Comparison of ENCODE assay signal across 10 cellular contexts in genomic region chr12:1529228-1529861, GRCh38.
DNase-seq lines count a peak whose midpoint lies in the region; ATAC-seq and TF ChIP-seq lines count a peak whose summit lies in the region.
"Had no signal": no experiment of that assay in that cellular context is flagged by ENCODE, and none has a peak within 500 bp of the region (broad histone marks: within the 10 kb centered on the region; RNA-seq: fewer than 3 reads in every experiment).

No MANE protein-coding gene starts in this region.

- peaks cover 4% of the 10 kb centered on the region for H3K4me1 ChIP-seq in iPS-15b (ENCODE audit: control insufficient read depth, insufficient read depth, low read length)

- H3K27ac Mint-ChIP-seq in T-helper 1 cell treated with Interleukin-12 subunit alpha and Interleukin-12 subunit beta and Interleukin-4 antibody, amounts not matched to agents 30 μg/mL and 1 μg/mL, for 36 hours, result peak overlapping the region; percentile 58
- no peak overlapping the region for H3K27ac Mint-ChIP-seq in activated CD8-positive, alpha-beta T cell treated with anti-CD3 and anti-CD28 coated beads for 36 hours
- H3K27ac Mint-ChIP-seq in stimulated activated naive B cell treated with anti-CD40 and anti-IgM and Interleukin-4, amounts not matched to agents 10 μg/mL and 1 μg/mL and 100 μg/mL, for 72 hours, result peak overlapping the region; percentile 88

- no peaks in the 10 kb centered on the region for H3K9me3 Mint-ChIP-seq in T-helper 1 cell treated with Interleukin-12 subunit alpha and Interleukin-12 subunit beta and Interleukin-4 antibody, amounts not matched to agents 30 μg/mL and 1 μg/mL, for 36 hours
- H3K9me3 Mint-ChIP-seq in activated CD8-positive, alpha-beta T cell treated with anti-CD3 and anti-CD28 coated beads for 36 hours, result no peaks in the 10 kb centered on the region
- H3K9me3 Mint-ChIP-seq in stimulated activated naive B cell treated with anti-CD40 and anti-IgM and Interleukin-4, amounts not matched to agents 10 μg/mL and 1 μg/mL and 100 μg/mL, for 72 hours, result no peaks in the 10 kb centered on the region

- peaks cover 24% of the 10 kb centered on the region for H3K4me1 Mint-ChIP-seq in T-helper 1 cell treated with Interleukin-12 subunit alpha and Interleukin-12 subunit beta and Interleukin-4 antibody, amounts not matched to agents 30 μg/mL and 1 μg/mL, for 36 hours (ENCODE audit: low read depth)
- peaks cover 32% of the 10 kb centered on the region for H3K4me1 Mint-ChIP-seq in activated CD8-positive, alpha-beta T cell treated with anti-CD3 and anti-CD28 coated beads for 36 hours (ENCODE audit: low read depth)
- peaks cover 32 to 43% of the 10 kb centered on the region in 2 donors for H3K4me1 Mint-ChIP-seq in stimulated activated naive B cell treated with anti-CD40 and anti-IgM and Interleukin-4, amounts not matched to agents 10 μg/mL and 1 μg/mL and 100 μg/mL, for 72 hours

- no peak for TF ChIP-seq CTCF in activated CD8-positive, alpha-beta T cell treated with anti-CD3 and anti-CD28 coated beads for 36 hours (IDR thresholded peaks at IDR 0.05)

- intact Hi-C loops in activated CD8-positive, alpha-beta T cell treated with anti-CD3 and anti-CD28 coated beads for 36 hours (cut with micrococcal nuclease), result no loop called here

- peaks cover 71% of the 10 kb centered on the region for H3K27me3 ChIP-seq in iPS-15b (ENCODE audit: control insufficient read depth, insufficient read depth, low read length)

- CTCF ChIA-PET in activated CD8-positive, alpha-beta T cell treated with anti-CD3 and anti-CD28 coated beads for 36 hours (lab: Charles Lee), result interaction anchor here (1.4 to 2.2 kb wide), 3 partner anchors 54 to 411 kb away, joined by 3 to 8 read pairs (median 5); no protein-coding TSS in a partner anchor

- H3K27me3 Mint-ChIP-seq in T-helper 1 cell treated with Interleukin-12 subunit alpha and Interleukin-12 subunit beta and Interleukin-4 antibody, amounts not matched to agents 30 μg/mL and 1 μg/mL, for 36 hours (ENCODE audit: low read depth), result peaks cover 79% of the 10 kb centered on the region
- peaks cover 72% of the 10 kb centered on the region for H3K27me3 Mint-ChIP-seq in activated CD8-positive, alpha-beta T cell treated with anti-CD3 and anti-CD28 coated beads for 36 hours
- H3K27me3 Mint-ChIP-seq in stimulated activated naive B cell treated with anti-CD40 and anti-IgM and Interleukin-4, amounts not matched to agents 10 μg/mL and 1 μg/mL and 100 μg/mL, for 72 hours, result peaks cover 61 to 71% of the 10 kb centered on the region in 2 donors

- H3K9ac ChIP-seq in iPS-15b (ENCODE audit: low read depth, low read length), result no peak overlapping the region

- no peaks in the 10 kb centered on the region for H3K36me3 ChIP-seq in iPS-15b (ENCODE audit: control insufficient read depth, insufficient read depth, low read length)

- ATAC-seq in activated CD8-positive, alpha-beta T cell treated with anti-CD3 and anti-CD28 coated beads for 36 hours, result no peak
- no peak for ATAC-seq in stimulated activated naive B cell treated with anti-CD40 and anti-IgM and Interleukin-4, amounts not matched to agents 10 μg/mL and 1 μg/mL and 100 μg/mL, for 72 hours (replicated peaks)
- ATAC-seq in HG03565 (IDR thresholded peaks at IDR 0.05; ENCODE audit: unreplicated experiment), result no peak

- H3K4me3 Mint-ChIP-seq in T-helper 1 cell treated with Interleukin-12 subunit alpha and Interleukin-12 subunit beta and Interleukin-4 antibody, amounts not matched to agents 30 μg/mL and 1 μg/mL, for 36 hours, result peak overlapping the region; percentile 81
- H3K4me3 Mint-ChIP-seq in activated CD8-positive, alpha-beta T cell treated with anti-CD3 and anti-CD28 coated beads for 36 hours, result peak overlapping the region; percentile 69
- peak overlapping the region; percentile 85 to 89 for H3K4me3 Mint-ChIP-seq in stimulated activated naive B cell treated with anti-CD40 and anti-IgM and Interleukin-4, amounts not matched to agents 10 μg/mL and 1 μg/mL and 100 μg/mL, for 72 hours

- H3K4me3 ChIP-seq in iPS-15b (ENCODE audit: low read depth, low read length), result peak overlapping the region; percentile 54

- no peaks in the 10 kb centered on the region for H3K9me3 ChIP-seq in iPS-15b (ENCODE audit: control insufficient read depth, insufficient read depth, low read length)

- POLR2A ChIA-PET in activated CD8-positive, alpha-beta T cell treated with anti-CD3 and anti-CD28 coated beads for 36 hours (lab: Charles Lee), result interaction anchor here (1.3 kb wide), 1 partner anchor 39 kb away, joined by 4 read pairs; no protein-coding TSS in a partner anchor

- H3K36me3 Mint-ChIP-seq in T-helper 1 cell treated with Interleukin-12 subunit alpha and Interleukin-12 subunit beta and Interleukin-4 antibody, amounts not matched to agents 30 μg/mL and 1 μg/mL, for 36 hours (ENCODE audit: low read depth), result peaks cover 2% of the 10 kb centered on the region
- no peaks in the 10 kb centered on the region for H3K36me3 Mint-ChIP-seq in activated CD8-positive, alpha-beta T cell treated with anti-CD3 and anti-CD28 coated beads for 36 hours (ENCODE audit: low read depth)
- H3K36me3 Mint-ChIP-seq in stimulated activated naive B cell treated with anti-CD40 and anti-IgM and Interleukin-4, amounts not matched to agents 10 μg/mL and 1 μg/mL and 100 μg/mL, for 72 hours, result peaks cover 3% of the 10 kb centered on the region in 2 donors

- no peak for DNase-seq in T-helper 1 cell
- no peak for DNase-seq in activated CD8-positive, alpha-beta T cell treated with anti-CD3 and anti-CD28 coated beads for 36 hours
- DNase-seq in stimulated activated naive B cell treated with anti-CD40 and anti-IgM and Interleukin-4, amounts not matched to agents 10 μg/mL and 1 μg/mL and 100 μg/mL, for 72 hours, result no peak
- no peak for DNase-seq in T-helper 9 cell
- DNase-seq in NCI-H524 (lab: John Stamatoyannopoulos, UW), result no peak
- DNase-seq: Karpas-422; stimulated activated CD4-positive, alpha-beta T cell treated with anti-CD3 and anti-CD28 coated beads, Interleukin-2, amount 100 ng/mL, for 48 hours had no signal
